ENCODE assay signal across 21 cellular contexts in the genomic region with DNA sequence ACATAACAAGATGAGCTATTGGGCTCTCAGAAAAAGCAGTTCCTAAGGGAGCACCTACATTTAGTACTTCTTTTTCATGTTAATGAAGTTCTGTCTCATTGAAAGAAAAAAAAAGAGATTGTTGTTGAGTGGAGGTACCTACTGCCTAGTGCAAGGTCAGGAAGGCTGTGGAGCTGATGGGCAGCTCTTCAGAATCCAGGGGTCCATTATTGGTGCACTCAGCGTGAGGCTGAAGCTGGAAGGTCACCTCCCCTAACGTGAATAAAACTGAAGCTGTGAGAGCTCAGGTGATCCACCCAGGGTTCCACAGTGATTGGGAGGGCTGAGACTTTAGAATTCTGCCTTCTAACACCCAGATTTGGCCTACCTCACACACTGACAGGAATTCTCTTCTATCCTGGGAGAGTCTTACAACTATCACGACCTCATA.
"Had no signal": no experiment of that assay in that cellular context is flagged by ENCODE, and none has a peak within 500 bp of the region (broad histone marks: within the 10 kb centered on the region; RNA-seq: fewer than 3 reads in every experiment).

No MANE protein-coding gene starts in this region.

- H3K4me2 ChIP-seq: hepatocyte had no signal

- H3K36me3 Mint-ChIP-seq: brain had no signal

- H3K9ac ChIP-seq: parathyroid adenoma had no signal

- H2AFZ ChIP-seq: hepatocyte, parathyroid adenoma had no signal

- H3K27me3 Mint-ChIP-seq: activated naive CD8-positive, alpha-beta T cell treated with anti-CD3 and anti-CD28 coated beads, Interleukin-2, amount 10 ng/mL, durations not matched to agents 7 days and 5 days; brain; central memory CD8-positive, alpha-beta T cell; naive thymus-derived CD4-positive, alpha-beta T cell had no signal

- H3K27me3 ChIP-seq: esophagus squamous epithelium, hepatocyte, stomach had no signal

- H3K27ac Mint-ChIP-seq: activated naive CD8-positive, alpha-beta T cell treated with anti-CD3 and anti-CD28 coated beads, Interleukin-2, amount 10 ng/mL, durations not matched to agents 7 days and 5 days had no signal

- H3K27ac ChIP-seq: esophagus squamous epithelium, hepatocyte, parathyroid adenoma, stomach, thoracic aorta had no signal

- H3K9me3 Mint-ChIP-seq: activated naive CD8-positive, alpha-beta T cell treated with anti-CD3 and anti-CD28 coated beads, Interleukin-2, amount 10 ng/mL, durations not matched to agents 7 days and 5 days; brain; central memory CD8-positive, alpha-beta T cell had no signal

- H3K79me2 ChIP-seq: hepatocyte, parathyroid adenoma had no signal

- FAIRE-seq: endothelial cell of umbilical vein had no signal

- H3K9me3 ChIP-seq: esophagus squamous epithelium, mucosa of descending colon, stomach, thoracic aorta had no signal

- ATAC-seq: left colon; mucosa of descending colon; naive thymus-derived CD4-positive, alpha-beta T cell had no signal

- H3K4me3 Mint-ChIP-seq: activated naive CD8-positive, alpha-beta T cell treated with anti-CD3 and anti-CD28 coated beads, Interleukin-2, amount 10 ng/mL, durations not matched to agents 7 days and 5 days; brain; central memory CD8-positive, alpha-beta T cell; naive thymus-derived CD4-positive, alpha-beta T cell had no signal

- H3K4me1 Mint-ChIP-seq: central memory CD8-positive, alpha-beta T cell had no signal

- H3K36me3 ChIP-seq: esophagus squamous epithelium, stomach, thoracic aorta had no signal

- DNase-seq: activated CD4-positive, alpha-beta T cell treated with anti-CD3 and anti-CD28 coated beads for 1 hour; activated CD4-positive, alpha-beta T cell treated with anti-CD3 and anti-CD28 coated beads, Interleukin-2, amount 50 U/mL, for 4 hours; activated naive CD4-positive, alpha-beta T cell; activated naive CD8-positive, alpha-beta T cell treated with anti-CD3 and anti-CD28 coated beads, Interleukin-2, amount 10 ng/mL, durations not matched to agents 7 days and 5 days; activated T-cell treated with anti-CD3 and anti-CD28 coated beads for 4 hours; cortex of kidney; effector CD4-positive, alpha-beta T cell; esophagus squamous epithelium; left colon; mucosa of descending colon; naive thymus-derived CD4-positive, alpha-beta T cell; stimulated activated CD4-positive, alpha-beta T cell treated with anti-CD3 and anti-CD28 coated beads, Interleukin-12 subunit alpha, Interleukin-12 subunit beta, amount 100 ng/mL, for 4 hours; stimulated activated CD4-positive, alpha-beta T cell treated with anti-CD3 and anti-CD28 coated beads, Interleukin-2, amount 100 ng/mL, for 24 hours; stomach; T1000 had no signal

- H3K4me3 ChIP-seq: esophagus squamous epithelium, hepatocyte, mucosa of descending colon, stomach, thoracic aorta had no signal
